In the genomic region with DNA sequence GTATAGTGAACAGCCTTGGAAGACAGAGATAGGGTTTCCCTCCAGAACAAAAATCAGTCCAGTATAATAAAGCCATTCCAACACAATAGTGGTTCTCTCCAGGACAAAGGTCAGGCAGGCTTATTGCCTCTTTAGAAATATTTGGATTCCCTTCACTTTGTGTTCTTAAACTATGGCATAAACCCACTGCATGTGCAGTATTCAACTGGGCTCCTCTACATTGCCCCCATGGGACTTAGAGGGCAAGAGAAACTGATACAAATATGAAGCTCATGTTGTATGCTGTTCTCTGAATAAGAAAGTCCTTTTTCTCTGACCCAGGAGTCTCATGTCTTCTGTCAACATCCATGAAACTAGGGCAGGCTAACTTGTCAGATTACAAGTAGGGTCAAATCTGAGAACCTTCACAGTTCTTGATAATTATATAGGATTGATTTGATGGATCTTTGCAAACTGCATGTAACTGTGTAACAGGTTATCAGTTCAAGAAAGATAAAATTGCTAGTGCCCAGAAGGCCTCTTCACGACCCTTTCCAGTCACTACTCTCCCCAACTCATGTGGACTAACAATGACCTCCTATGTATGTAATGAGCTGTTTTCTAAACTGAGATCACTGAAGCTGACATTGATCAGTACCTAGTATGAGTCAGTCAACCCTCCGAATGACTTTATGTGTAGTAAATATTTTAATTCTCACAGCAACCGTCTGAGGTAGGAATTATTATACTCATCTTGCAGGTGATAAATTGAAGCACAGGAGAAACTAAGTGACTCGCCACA, we compare ENCODE assay signal across 10 cellular contexts. TPM values are rescaled to one million over a fixed set of nuclear protein-coding genes. Genes with fewer than 3 reads are reported as not detected.
DNase-seq lines count a peak whose midpoint lies in the region; ATAC-seq and TF ChIP-seq lines count a peak whose summit lies in the region.
"Had no signal": no experiment of that assay in that cellular context is flagged by ENCODE, and none has a peak within 500 bp of the region (broad histone marks: within the 10 kb centered on the region; RNA-seq: fewer than 3 reads in every experiment).

No MANE protein-coding gene starts in this region.

- peaks cover 2% of the 10 kb centered on the region for H3K36me3 Mint-ChIP-seq in activated CD8-positive, alpha-beta memory T cell treated with anti-CD3 and anti-CD28 coated beads, Interleukin-2, amount 10 ng/mL, durations not matched to agents 7 days and 5 days
- no peaks in the 10 kb centered on the region for H3K36me3 Mint-ChIP-seq in activated CD4-positive, alpha-beta memory T cell treated with anti-CD3 and anti-CD28 coated beads for 36 hours
- peaks cover 3 to 8% of the 10 kb centered on the region in 2 donors for H3K36me3 Mint-ChIP-seq in stimulated activated naive B cell treated with anti-CD40 and anti-IgM and Interleukin-4, amounts not matched to agents 10 μg/mL and 1 μg/mL and 100 μg/mL, for 72 hours

- peaks cover 0 to 49% (median 0%) of the 10 kb centered on the region in 12 donors for H3K4me1 ChIP-seq in heart left ventricle

- H3K9me3 Mint-ChIP-seq in activated CD8-positive, alpha-beta memory T cell treated with anti-CD3 and anti-CD28 coated beads, Interleukin-2, amount 10 ng/mL, durations not matched to agents 7 days and 5 days (ENCODE audit: low read depth): no peaks in the 10 kb centered on the region
- no peaks in the 10 kb centered on the region for H3K9me3 Mint-ChIP-seq in activated CD4-positive, alpha-beta memory T cell treated with anti-CD3 and anti-CD28 coated beads for 36 hours
- no peaks in the 10 kb centered on the region for H3K9me3 Mint-ChIP-seq in stimulated activated naive B cell treated with anti-CD40 and anti-IgM and Interleukin-4, amounts not matched to agents 10 μg/mL and 1 μg/mL and 100 μg/mL, for 72 hours

- peak overlapping the region; percentile 28 for H3K4me3 Mint-ChIP-seq in activated CD8-positive, alpha-beta memory T cell treated with anti-CD3 and anti-CD28 coated beads, Interleukin-2, amount 10 ng/mL, durations not matched to agents 7 days and 5 days
- no peak overlapping the region for H3K4me3 Mint-ChIP-seq in activated CD4-positive, alpha-beta memory T cell treated with anti-CD3 and anti-CD28 coated beads for 36 hours
- peak overlapping the region in 1 of 2 donors; percentile 22 for H3K4me3 Mint-ChIP-seq in stimulated activated naive B cell treated with anti-CD40 and anti-IgM and Interleukin-4, amounts not matched to agents 10 μg/mL and 1 μg/mL and 100 μg/mL, for 72 hours

- peaks cover 0 to 3% (median 0%) of the 10 kb centered on the region in 12 donors for H3K9me3 ChIP-seq in heart left ventricle

- no peaks in the 10 kb centered on the region for H3K36me3 ChIP-seq in heart left ventricle

- TF ChIP-seq POLR2A in heart left ventricle (IDR thresholded peaks at IDR 0.05): no peak

- H3K27me3 ChIP-seq in heart left ventricle: peaks cover 0 to 6% (median 0%) of the 10 kb centered on the region in 9 donors

- no peak overlapping the region for H3K4me3 ChIP-seq in heart left ventricle

- peaks cover 62% of the 10 kb centered on the region for H3K4me1 Mint-ChIP-seq in activated CD8-positive, alpha-beta memory T cell treated with anti-CD3 and anti-CD28 coated beads, Interleukin-2, amount 10 ng/mL, durations not matched to agents 7 days and 5 days
- peaks cover 64% of the 10 kb centered on the region for H3K4me1 Mint-ChIP-seq in activated CD4-positive, alpha-beta memory T cell treated with anti-CD3 and anti-CD28 coated beads for 36 hours (ENCODE audit: low read depth)
- peaks cover 41 to 60% of the 10 kb centered on the region in 2 donors for H3K4me1 Mint-ChIP-seq in stimulated activated naive B cell treated with anti-CD40 and anti-IgM and Interleukin-4, amounts not matched to agents 10 μg/mL and 1 μg/mL and 100 μg/mL, for 72 hours

- H3K27ac ChIP-seq in heart left ventricle: peak overlapping the region in 1 of 12 donors; percentile 19

- WGBS in heart left ventricle, 4 donors: 89 to 98% (median 93%) methylated on average over 4 of the region's 4 CpGs

- TF ChIP-seq CTCF in heart left ventricle (IDR thresholded peaks at IDR 0.05): no peak

- no peaks in the 10 kb centered on the region for H3K27me3 Mint-ChIP-seq in activated CD8-positive, alpha-beta memory T cell treated with anti-CD3 and anti-CD28 coated beads, Interleukin-2, amount 10 ng/mL, durations not matched to agents 7 days and 5 days
- no peaks in the 10 kb centered on the region for H3K27me3 Mint-ChIP-seq in activated CD4-positive, alpha-beta memory T cell treated with anti-CD3 and anti-CD28 coated beads for 36 hours
- H3K27me3 Mint-ChIP-seq in stimulated activated naive B cell treated with anti-CD40 and anti-IgM and Interleukin-4, amounts not matched to agents 10 μg/mL and 1 μg/mL and 100 μg/mL, for 72 hours: peaks cover 0 to 10% of the 10 kb centered on the region in 2 donors

- peak overlapping the region; percentile 85 for H3K27ac Mint-ChIP-seq in activated CD8-positive, alpha-beta memory T cell treated with anti-CD3 and anti-CD28 coated beads, Interleukin-2, amount 10 ng/mL, durations not matched to agents 7 days and 5 days
- peak overlapping the region; percentile 83 for H3K27ac Mint-ChIP-seq in activated CD4-positive, alpha-beta memory T cell treated with anti-CD3 and anti-CD28 coated beads for 36 hours
- peak overlapping the region; percentile 92 for H3K27ac Mint-ChIP-seq in stimulated activated naive B cell treated with anti-CD40 and anti-IgM and Interleukin-4, amounts not matched to agents 10 μg/mL and 1 μg/mL and 100 μg/mL, for 72 hours

- CTCF ChIA-PET in activated CD8-positive, alpha-beta memory T cell treated with anti-CD3 and anti-CD28 coated beads, Interleukin-2, amount 10 ng/mL, durations not matched to agents 7 days and 5 days (lab: Charles Lee): interaction anchor here (0.6 to 2.0 kb wide), 12 partner anchors 10 to 130 kb away, joined by 3 to 10 read pairs (median 4); a partner anchor contains a TSS
- CTCF ChIA-PET in activated CD4-positive, alpha-beta memory T cell treated with anti-CD3 and anti-CD28 coated beads for 36 hours (lab: Charles Lee): interaction anchor here (0.8 to 2.1 kb wide), 6 partner anchors 11 to 129 kb away, joined by 3 to 13 read pairs (median 4); no protein-coding TSS in a partner anchor

- intact Hi-C loops in activated CD4-positive, alpha-beta memory T cell treated with anti-CD3 and anti-CD28 coated beads for 36 hours (cut with micrococcal nuclease): loop anchor here (1.0 to 5.0 kb wide), 7 partner anchors 11 to 91 kb away; a partner anchor contains a TSS
- intact Hi-C loops in heart left ventricle (cut with DNase I): no loop called here

- peak; percentile 78 for ATAC-seq in activated CD8-positive, alpha-beta memory T cell treated with anti-CD3 and anti-CD28 coated beads, Interleukin-2, amount 10 ng/mL, durations not matched to agents 7 days and 5 days
- ATAC-seq in HG02973 (IDR thresholded peaks at IDR 0.05; ENCODE audit: unreplicated experiment): peak; percentile 51
- ATAC-seq in stimulated activated naive B cell treated with anti-CD40 and anti-IgM and Interleukin-4, amounts not matched to agents 10 μg/mL and 1 μg/mL and 100 μg/mL, for 72 hours (replicated peaks): peak; percentile 60 to 66
- ATAC-seq in heart left ventricle: no peak

- DNase-seq in activated CD8-positive, alpha-beta memory T cell treated with anti-CD3 and anti-CD28 coated beads, Interleukin-2, amount 10 ng/mL, durations not matched to agents 7 days and 5 days: no peak
- DNase-seq in activated CD8-positive, alpha-beta memory T cell treated with anti-CD3 and anti-CD28 coated beads, Interleukin-2, amount 50 U/mL, for 4 hours: no peak
- no peak for DNase-seq in activated CD4-positive, alpha-beta memory T cell treated with anti-CD3 and anti-CD28 coated beads for 36 hours
- no peak for DNase-seq in stimulated activated naive B cell treated with anti-CD40 and anti-IgM and Interleukin-4, amounts not matched to agents 10 μg/mL and 1 μg/mL and 100 μg/mL, for 72 hours
- DNase-seq in occipital lobe (lab: John Stamatoyannopoulos, UW): no peak
- no peak for DNase-seq in heart left ventricle
- DNase-seq in NCI-H1048 (lab: John Stamatoyannopoulos, UW): no peak
- DNase-seq: NCI-H526 treated with DMSO at 0.1 percent for 48 hours had no signal

- POLR2A ChIA-PET in activated CD4-positive, alpha-beta memory T cell treated with anti-CD3 and anti-CD28 coated beads for 36 hours (lab: Charles Lee): interaction anchor here (0.8 to 4.4 kb wide), 19 partner anchors 9 to 130 kb away, joined by 3 to 40 read pairs (median 5); a partner anchor contains a TSS

RNA-seq across cellular contexts. Expression of a gene that starts 31.9 kb away (rescaled TPM):
- not detected for total RNA-seq in activated CD8-positive, alpha-beta memory T cell treated with anti-CD3 and anti-CD28 coated beads, Interleukin-2, amount 10 ng/mL, durations not matched to agents 7 days and 5 days
- under 1 TPM in 1 of 2 experiments, not detected in 1; 0.05 TPM for total RNA-seq in activated CD4-positive, alpha-beta memory T cell treated with anti-CD3 and anti-CD28 coated beads for 36 hours
- 0.31 TPM for total RNA-seq in occipital lobe
- total RNA-seq in heart left ventricle: 1 to 10 TPM in 1 of 9 donors, under 1 TPM in 5, not detected in 3; 0.20 to 2.6 (median 0.34) TPM
- polyA plus RNA-seq in heart left ventricle: not detected
- total RNA-seq: chondrocyte had no signal

Comparison
In these comparisons a context has a peak if more than half of its experiments do, and no peak if none do; other contexts are left out.
1. ATAC-seq: peak in activated CD8-positive, alpha-beta memory T cell treated with anti-CD3 and anti-CD28 coated beads, Interleukin-2, amount 10 ng/mL, durations not matched to agents 7 days and 5 days (single experiment), HG02973 (single experiment) and stimulated activated naive B cell treated with anti-CD40 and anti-IgM and Interleukin-4, amounts not matched to agents 10 μg/mL and 1 μg/mL and 100 μg/mL, for 72 hours (2 of 2); none in heart left ventricle (0 of 4).
2. Peak in every context shown above with its lines, with median percentiles within 50 percentile points of each other: H3K27ac Mint-ChIP-seq.